Comparison of ENCODE assay signal across 33 cellular contexts in the genomic region with DNA sequence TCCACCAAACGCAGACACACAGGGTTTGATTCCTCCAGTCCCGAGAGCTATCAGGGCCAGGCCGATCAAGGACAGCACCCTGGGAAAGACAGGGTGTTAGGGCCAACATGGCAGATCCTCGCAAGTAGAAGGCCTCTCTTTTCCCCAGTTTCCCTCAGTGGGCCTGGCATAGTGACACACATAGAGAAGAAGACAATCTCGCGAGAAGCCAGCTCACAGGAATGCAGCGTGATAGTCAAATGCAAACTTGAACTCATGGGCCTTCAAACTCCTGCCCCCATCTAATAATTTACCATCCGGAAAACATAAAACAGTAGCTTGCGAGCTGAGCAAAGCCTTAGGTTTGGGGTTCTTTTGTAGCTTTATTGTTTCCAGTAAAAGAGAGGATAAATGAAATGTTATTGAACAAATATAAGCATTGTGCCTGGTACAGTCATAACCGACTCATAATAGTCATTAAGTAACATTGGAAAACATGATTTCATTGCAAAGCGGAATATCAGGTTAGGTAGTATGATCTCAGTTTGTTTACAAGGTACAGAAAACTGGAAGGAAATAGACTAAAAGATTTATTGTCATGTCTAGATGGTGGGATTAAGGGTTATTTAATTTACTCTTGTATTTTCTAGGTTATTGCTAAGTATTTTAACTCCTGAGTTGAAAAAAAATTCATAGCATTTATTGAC. TPM values are rescaled to one million over a fixed set of nuclear protein-coding genes. Genes with fewer than 3 reads are reported as not detected.
"Had no signal": no experiment of that assay in that cellular context is flagged by ENCODE, and none has a peak within 500 bp of the region (broad histone marks: within the 10 kb centered on the region; RNA-seq: fewer than 3 reads in every experiment).

No MANE protein-coding gene starts in this region.

- ATAC-seq: activated CD8-positive, alpha-beta T cell treated with anti-CD3 and anti-CD28 coated beads for 36 hours; natural killer cell treated with Interleukin-12 subunit alpha and Interleukin-12 subunit beta and Interleukin-15 and Interleukin-18, amount 100 ng/mL, for 72 hours; stimulated activated effector memory CD8-positive, alpha-beta T cell treated with anti-CD3 and anti-CD28 coated beads, Interleukin-12 subunit alpha, Interleukin-12 subunit beta, amount 100 ng/mL, for 72 hours; stimulated activated naive CD8-positive, alpha-beta T cell treated with anti-CD3 and anti-CD28 coated beads, Interleukin-15, amount 100 ng/mL, for 72 hours; T-helper 17 cell; upper lobe of right lung had no signal

- H3K9me3 Mint-ChIP-seq: activated CD4-positive, alpha-beta T cell treated with anti-CD3 and anti-CD28 coated beads, Interleukin-2, amount 10 ng/mL, durations not matched to agents 7 days and 5 days; activated CD8-positive, alpha-beta T cell treated with anti-CD3 and anti-CD28 coated beads for 36 hours; memory B cell; natural killer cell treated with Interleukin-12 subunit alpha and Interleukin-12 subunit beta and Interleukin-15 and Interleukin-18, amount 100 ng/mL, for 72 hours; stimulated activated effector memory CD8-positive, alpha-beta T cell treated with anti-CD3 and anti-CD28 coated beads, Interleukin-12 subunit alpha, Interleukin-12 subunit beta, amount 100 ng/mL, for 72 hours; stimulated activated naive CD8-positive, alpha-beta T cell treated with anti-CD3 and anti-CD28 coated beads, Interleukin-15, amount 100 ng/mL, for 72 hours had no signal

- H3K36me3 ChIP-seq: neutrophil, ovary, sigmoid colon, thyroid gland, upper lobe of right lung had no signal

- DNase-seq: activated CD4-positive, alpha-beta T cell treated with anti-CD3 and anti-CD28 coated beads for 1 hour; activated CD4-positive, alpha-beta T cell treated with anti-CD3 and anti-CD28 coated beads, Interleukin-2, amount 10 ng/mL, durations not matched to agents 7 days and 5 days; activated CD8-positive, alpha-beta T cell treated with anti-CD3 and anti-CD28 coated beads for 36 hours; activated effector memory CD4-positive, alpha-beta T cell treated with Interleukin-2 at 50 U/mL for 16 hours; activated naive CD4-positive, alpha-beta T cell treated with Interleukin-2 at 50 U/mL for 16 hours; activated T-cell treated with anti-CD3 and anti-CD28 coated beads for 4 hours; anterior cingulate cortex; effector CD8-positive, alpha-beta T cell; erythroblast; hippocampal formation; immature natural killer cell; ovary; sigmoid colon; small intestine; stimulated activated CD4-positive, alpha-beta T cell treated with anti-CD3 and anti-CD28 coated beads, Interleukin-4, amount 100 ng/mL, for 24 hours; stimulated activated naive CD8-positive, alpha-beta T cell treated with anti-CD3 and anti-CD28 coated beads, Interleukin-15, amount 100 ng/mL, for 72 hours; substantia nigra; T-helper 17 cell; T1000; thyroid gland; upper lobe of right lung had no signal

- H3K4me3 ChIP-seq: ovary, sigmoid colon, thyroid gland, upper lobe of right lung had no signal

- H3K27ac ChIP-seq: neutrophil, ovary, sigmoid colon, thyroid gland, upper lobe of right lung had no signal

- H3K4me1 Mint-ChIP-seq: activated CD4-positive, alpha-beta T cell treated with anti-CD3 and anti-CD28 coated beads, Interleukin-2, amount 10 ng/mL, durations not matched to agents 7 days and 5 days; immature natural killer cell; memory B cell; stimulated activated effector memory CD8-positive, alpha-beta T cell treated with anti-CD3 and anti-CD28 coated beads, Interleukin-12 subunit alpha, Interleukin-12 subunit beta, amount 100 ng/mL, for 72 hours; stimulated activated naive CD8-positive, alpha-beta T cell treated with anti-CD3 and anti-CD28 coated beads, Interleukin-15, amount 100 ng/mL, for 72 hours; T-helper 17 cell had no signal

- H3K27ac Mint-ChIP-seq: activated CD4-positive, alpha-beta T cell treated with anti-CD3 and anti-CD28 coated beads, Interleukin-2, amount 10 ng/mL, durations not matched to agents 7 days and 5 days; activated CD8-positive, alpha-beta T cell treated with anti-CD3 and anti-CD28 coated beads for 36 hours; activated naive CD8-positive, alpha-beta T cell; immature natural killer cell; memory B cell; natural killer cell treated with Interleukin-12 subunit alpha and Interleukin-12 subunit beta and Interleukin-15 and Interleukin-18, amount 100 ng/mL, for 72 hours; progenitor cell of endocrine pancreas; stimulated activated effector memory CD8-positive, alpha-beta T cell treated with anti-CD3 and anti-CD28 coated beads, Interleukin-12 subunit alpha, Interleukin-12 subunit beta, amount 100 ng/mL, for 72 hours; stimulated activated naive CD8-positive, alpha-beta T cell treated with anti-CD3 and anti-CD28 coated beads, Interleukin-15, amount 100 ng/mL, for 72 hours; T-helper 17 cell had no signal

- H3K36me3 Mint-ChIP-seq: activated naive CD8-positive, alpha-beta T cell; immature natural killer cell; memory B cell; natural killer cell treated with Interleukin-12 subunit alpha and Interleukin-12 subunit beta and Interleukin-15 and Interleukin-18, amount 100 ng/mL, for 72 hours; stimulated activated effector memory CD8-positive, alpha-beta T cell treated with anti-CD3 and anti-CD28 coated beads, Interleukin-12 subunit alpha, Interleukin-12 subunit beta, amount 100 ng/mL, for 72 hours had no signal

- H3K27me3 ChIP-seq: neutrophil, ovary, sigmoid colon, thyroid gland, upper lobe of right lung had no signal

- H3K4me3 Mint-ChIP-seq: activated CD4-positive, alpha-beta T cell treated with anti-CD3 and anti-CD28 coated beads, Interleukin-2, amount 10 ng/mL, durations not matched to agents 7 days and 5 days; activated CD8-positive, alpha-beta T cell treated with anti-CD3 and anti-CD28 coated beads for 36 hours; activated naive CD8-positive, alpha-beta T cell; immature natural killer cell; memory B cell; natural killer cell treated with Interleukin-12 subunit alpha and Interleukin-12 subunit beta and Interleukin-15 and Interleukin-18, amount 100 ng/mL, for 72 hours; stimulated activated effector memory CD8-positive, alpha-beta T cell treated with anti-CD3 and anti-CD28 coated beads, Interleukin-12 subunit alpha, Interleukin-12 subunit beta, amount 100 ng/mL, for 72 hours; stimulated activated naive CD8-positive, alpha-beta T cell treated with anti-CD3 and anti-CD28 coated beads, Interleukin-15, amount 100 ng/mL, for 72 hours; T-helper 17 cell had no signal

- H3K9me3 ChIP-seq: neutrophil, ovary, sigmoid colon, thyroid gland, upper lobe of right lung had no signal

- FAIRE-seq: colon, endometrium, small intestine had no signal

- H3K4me1 ChIP-seq: sigmoid colon, thyroid gland, upper lobe of right lung had no signal

RNA-seq across cellular contexts. Expression of a gene that starts 30.5 kb away (rescaled TPM):
- total RNA-seq: activated CD4-positive, alpha-beta T cell treated with anti-CD3 and anti-CD28 coated beads, Interleukin-2, amount 10 ng/mL, durations not matched to agents 7 days and 5 days; activated CD8-positive, alpha-beta T cell treated with anti-CD3 and anti-CD28 coated beads for 36 hours; dermis microvascular lymphatic vessel endothelial cell; fibroblast of lung; fibroblast of villous mesenchyme; mononuclear cell; natural killer cell treated with Interleukin-12 subunit alpha and Interleukin-12 subunit beta and Interleukin-15 and Interleukin-18, amount 100 ng/mL, for 72 hours; T-helper 17 cell; upper lobe of right lung had no signal
- polyA plus RNA-seq: fibroblast of lung, immature natural killer cell had no signal
